In the genomic region with DNA sequence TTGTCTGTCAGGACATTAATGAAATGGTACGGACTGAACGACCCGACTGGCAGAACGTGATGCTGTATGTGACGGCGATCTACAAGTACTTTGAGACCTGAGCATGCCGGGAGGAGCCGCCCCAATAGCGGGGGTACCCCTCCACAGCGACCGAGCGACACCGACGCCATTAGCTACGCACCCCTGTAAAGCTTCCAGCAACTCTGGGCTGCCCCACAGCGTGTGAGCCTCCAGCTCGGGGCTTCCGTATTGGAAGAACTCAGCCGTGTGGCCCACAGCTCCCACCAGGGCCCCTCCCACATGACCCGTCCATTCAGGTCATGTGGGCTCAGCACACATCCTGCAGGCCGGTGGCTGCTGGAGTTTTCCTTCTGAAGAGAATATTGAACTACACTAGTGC, we compare ENCODE assay signal across 25 cellular contexts. TPM values are rescaled to one million over a fixed set of nuclear protein-coding genes. Genes with fewer than 3 reads are reported as not detected.
DNase-seq lines count a peak whose midpoint lies in the region; ATAC-seq, FAIRE-seq and TF ChIP-seq lines count a peak whose summit lies in the region.
"Had no signal": no experiment of that assay in that cellular context is flagged by ENCODE, and none has a peak within 500 bp of the region (broad histone marks: within the 10 kb centered on the region; RNA-seq: fewer than 3 reads in every experiment).

No MANE protein-coding gene starts in this region.

- TF ChIP-seq CTCF in left ventricle myocardium inferior (IDR thresholded peaks at IDR 0.05; ENCODE audit: borderline replicate concordance): no peak
- no peak for TF ChIP-seq CTCF in bronchial epithelial cell (IDR thresholded peaks at IDR 0.05; ENCODE audit: insufficient read depth, low read length, severe bottlenecking)
- TF ChIP-seq CTCF in nephron progenitor cell (IDR thresholded peaks at IDR 0.05): no peak
- TF ChIP-seq CTCF in gastrocnemius medialis (IDR thresholded peaks at IDR 0.05 in 4 of 5, conservative IDR thresholded peaks at IDR 0.05 in 1 of 5): no peak

- intact Hi-C loops in left ventricle myocardium inferior (cut with micrococcal nuclease) (no loop called here), Right ventricle myocardium inferior (cut with DNase I) (no loop called here), gastrocnemius medialis (cut with DNase I; ENCODE audit: low total_unique reads) (no loop called here)

- FAIRE-seq in bronchial epithelial cell (lab: Jason Lieb, UNC): peak; percentile 32
- FAIRE-seq: D721Med, GM19239, H54, HTR-8/SVneo, RCC 7860 had no signal

- TF ChIP-seq POLR2A in gastrocnemius medialis (IDR thresholded peaks at IDR 0.05): no peak

- H3K4me1 ChIP-seq in left ventricle myocardium inferior: peaks cover 7% of the 10 kb centered on the region
- H3K4me1 ChIP-seq in gastrocnemius medialis: no peaks in the 10 kb centered on the region

- H3K9me3 ChIP-seq in left ventricle myocardium inferior (replicated peaks): no peaks in the 10 kb centered on the region
- no peaks in the 10 kb centered on the region for H3K9me3 ChIP-seq in gastrocnemius medialis
- H3K9me3 ChIP-seq: BE2C had no signal

- H3K36me3 ChIP-seq in left ventricle myocardium inferior (peaks cover 38% of the 10 kb centered on the region), bronchial epithelial cell (ENCODE audit: control insufficient read depth, insufficient read depth, low read length) (peaks cover 7% of the 10 kb centered on the region), gastrocnemius medialis (peaks cover 0 to 37% of the 10 kb centered on the region in 2 donors)

- no peak for DNase-seq in left ventricle myocardium inferior
- DNase-seq in Right ventricle myocardium inferior (ENCODE audit: missing footprints): no peak
- no peak for DNase-seq in bronchial epithelial cell (ENCODE audit: low read depth)
- no peak for DNase-seq in nephron progenitor cell
- DNase-seq in gastrocnemius medialis: no peak
- no peak for DNase-seq in stimulated activated effector memory CD8-positive, alpha-beta T cell treated with anti-CD3 and anti-CD28 coated beads, Interleukin-12 subunit alpha, Interleukin-12 subunit beta, amount 100 ng/mL, for 72 hours (ENCODE audit: low spot score in 2 of 2)
- DNase-seq: BE2C, EL, GF-D8, HFFc6, NCI-H1105, NCI-H146, NCI-H2029 treated with DMSO at 0.1 percent for 48 hours, NCI-H2171, NCI-H526, SHP77 treated with DMSO at 0.1 percent for 48 hours had no signal

- peak overlapping the region; percentile 45 for H3K27ac Mint-ChIP-seq in nephron progenitor cell
- H3K27ac Mint-ChIP-seq in stimulated activated effector memory CD8-positive, alpha-beta T cell treated with anti-CD3 and anti-CD28 coated beads, Interleukin-12 subunit alpha, Interleukin-12 subunit beta, amount 100 ng/mL, for 72 hours: no peak overlapping the region
- H3K27ac Mint-ChIP-seq: HFFc6 had no signal

- peaks cover 14% of the 10 kb centered on the region for H3K36me3 Mint-ChIP-seq in nephron progenitor cell (ENCODE audit: low read depth)
- peaks cover 53% of the 10 kb centered on the region for H3K36me3 Mint-ChIP-seq in stimulated activated effector memory CD8-positive, alpha-beta T cell treated with anti-CD3 and anti-CD28 coated beads, Interleukin-12 subunit alpha, Interleukin-12 subunit beta, amount 100 ng/mL, for 72 hours

- peaks cover 2% of the 10 kb centered on the region for H3K27me3 Mint-ChIP-seq in nephron progenitor cell (ENCODE audit: low read depth, poor library complexity)

- H3K4me3 Mint-ChIP-seq in nephron progenitor cell: no peak overlapping the region
- H3K4me3 Mint-ChIP-seq in stimulated activated effector memory CD8-positive, alpha-beta T cell treated with anti-CD3 and anti-CD28 coated beads, Interleukin-12 subunit alpha, Interleukin-12 subunit beta, amount 100 ng/mL, for 72 hours: no peak overlapping the region
- H3K4me3 Mint-ChIP-seq: HFFc6 had no signal

- in situ Hi-C loops in gastrocnemius medialis (cut with MboI; ENCODE audit: low sequenced_read_pairs in 4 of 4): loop anchor here in 1 of 4 donors (10.0 kb wide), 1 partner anchor 80 kb away; the partner anchor contains the start of gene UPB1

- H3K9me3 Mint-ChIP-seq in nephron progenitor cell: no peaks in the 10 kb centered on the region
- H3K9me3 Mint-ChIP-seq in stimulated activated effector memory CD8-positive, alpha-beta T cell treated with anti-CD3 and anti-CD28 coated beads, Interleukin-12 subunit alpha, Interleukin-12 subunit beta, amount 100 ng/mL, for 72 hours: no peaks in the 10 kb centered on the region
- H3K9me3 Mint-ChIP-seq: HFFc6 had no signal

- ATAC-seq in Right ventricle myocardium inferior (no peak), gastrocnemius medialis (no peak), GM19395 (IDR thresholded peaks at IDR 0.05; ENCODE audit: unreplicated experiment) (no peak), HG03469 (IDR thresholded peaks at IDR 0.05; ENCODE audit: unreplicated experiment) (no peak)
- no peak for ATAC-seq in stimulated activated effector memory CD8-positive, alpha-beta T cell treated with anti-CD3 and anti-CD28 coated beads, Interleukin-12 subunit alpha, Interleukin-12 subunit beta, amount 100 ng/mL, for 72 hours

- H3K27ac ChIP-seq in left ventricle myocardium inferior (replicated peaks) (peak overlapping the region; percentile 65), gastrocnemius medialis (peak overlapping the region in 3 of 4 donors; percentile 28 to 58 (median 37))
- H3K27ac ChIP-seq: KMS-11, SK-N-MC had no signal

- peaks cover 52% of the 10 kb centered on the region for H3K4me1 Mint-ChIP-seq in nephron progenitor cell
- H3K4me1 Mint-ChIP-seq in stimulated activated effector memory CD8-positive, alpha-beta T cell treated with anti-CD3 and anti-CD28 coated beads, Interleukin-12 subunit alpha, Interleukin-12 subunit beta, amount 100 ng/mL, for 72 hours: peaks cover 12% of the 10 kb centered on the region

- H3K4me3 ChIP-seq in left ventricle myocardium inferior (no peak overlapping the region), bronchial epithelial cell (ENCODE audit: low read depth, low read length) (no peak overlapping the region), gastrocnemius medialis (no peak overlapping the region)
- H3K4me3 ChIP-seq: SK-N-MC had no signal

- H3K27me3 ChIP-seq in left ventricle myocardium inferior (ENCODE audit: low read depth): no peaks in the 10 kb centered on the region
- H3K27me3 ChIP-seq in bronchial epithelial cell (ENCODE audit: control insufficient read depth, insufficient read depth, low read length): no peaks in the 10 kb centered on the region
- H3K27me3 ChIP-seq in gastrocnemius medialis: no peaks in the 10 kb centered on the region
- H3K27me3 ChIP-seq: BE2C had no signal

RNA-seq across cellular contexts. Expression of gene ADORA2A, which starts 12.9 kb away (rescaled TPM):
- total RNA-seq in left ventricle myocardium inferior (3.6 TPM), Right ventricle myocardium inferior (4.3 TPM), bronchial epithelial cell (under 0.01 and 0.77 TPM in 2 replicates), gastrocnemius medialis (1 to 10 TPM in 3 of 4 donors, under 1 TPM in 1; 0.39 to 3.6 (median 1.2) TPM)
